In genomic region chr13:32914686-32915085, GRCh38 we compare ENCODE assay signal across 31 cellular contexts.
"Had no signal": no experiment of that assay in that cellular context is flagged by ENCODE, and none has a peak within 500 bp of the region (broad histone marks: within the 10 kb centered on the region; RNA-seq: fewer than 3 reads in every experiment).

No MANE protein-coding gene starts in this region.

- H3K4me3 ChIP-seq: adrenal gland, body of pancreas had no signal

- H3K27ac ChIP-seq: adrenal gland, body of pancreas, brain microvascular endothelial cell, VCaP had no signal

- H3K36me3 ChIP-seq: adrenal gland, brain microvascular endothelial cell had no signal

- H3K9me3 ChIP-seq: body of pancreas had no signal

- DNase-seq: activated B cell treated with CpG ODN at 0.5 μM for 24 hours; activated CD4-positive, alpha-beta memory T cell treated with anti-CD3 and anti-CD28 coated beads for 36 hours; activated CD4-positive, alpha-beta T cell treated with anti-CD3 and anti-CD28 coated beads for 4 hours; activated CD4-positive, alpha-beta T cell treated with anti-CD3 and anti-CD28 coated beads, Interleukin-2, amount 10 ng/mL, durations not matched to agents 24 days and 14 days; activated CD4-positive, alpha-beta T cell treated with anti-CD3 and anti-CD28 coated beads, Interleukin-2, amount 50 U/mL, for 1 hour; activated CD4-positive, alpha-beta T cell treated with anti-CD3 and anti-CD28 coated beads, Interleukin-2, amount 50 U/mL, for 4 hours; activated CD4-positive, CD25-positive, alpha-beta regulatory T cell treated with anti-CD3 and anti-CD28 coated beads, Interleukin-2, amount 50 U/mL, for 72 hours; activated CD8-positive, alpha-beta memory T cell treated with anti-CD3 and anti-CD28 coated beads, Interleukin-2, amount 50 U/mL, for 4 hours; activated CD8-positive, alpha-beta T cell treated with anti-CD3 and anti-CD28 coated beads for 36 hours; activated effector memory CD4-positive, alpha-beta T cell treated with anti-CD3 and anti-CD28 coated beads, Interleukin-2, amount 50 U/mL, for 16 hours; activated gamma-delta T cell treated with Interleukin-2 at 50 U/mL for 16 hours; activated naive CD4-positive, alpha-beta T cell; activated naive CD4-positive, alpha-beta T cell treated with anti-CD3 and anti-CD28 coated beads for 36 hours; activated naive CD4-positive, alpha-beta T cell treated with anti-CD3 and anti-CD28 coated beads, Interleukin-2, amount 50 U/mL, for 16 hours; activated naive CD8-positive, alpha-beta T cell treated with anti-CD3 and anti-CD28 coated beads for 36 hours; activated T-cell treated with anti-CD3 and anti-CD28 coated beads for 4 hours; activated T-cell treated with anti-CD3 and anti-CD28 coated beads, Interleukin-2, amount 50 U/mL, for 1 hour; activated T-cell treated with anti-CD3 and anti-CD28 coated beads, Interleukin-2, amount 50 U/mL, for 4 hours; activated T-cell treated with anti-CD3 and anti-CD28 coated beads, Interleukin-2, amount 50 U/mL, for 72 hours; adrenal gland; amniotic stem cell; aorta; body of pancreas; brain microvascular endothelial cell; central memory CD4-positive, alpha-beta T cell; T-helper 1 cell; T-helper 2 cell; T-helper 9 cell had no signal

- H3K27me3 ChIP-seq: adrenal gland, body of pancreas, brain microvascular endothelial cell had no signal

- H3K4me1 ChIP-seq: adrenal gland, body of pancreas had no signal

- FAIRE-seq: astrocyte, TTC549 had no signal
